ENCODE assay signal across 25 cellular contexts in genomic region chr15:49232407-49232806, GRCh38.
DNase-seq lines count a peak whose midpoint lies in the region; ATAC-seq and TF ChIP-seq lines count a peak whose summit lies in the region.
"Had no signal": no experiment of that assay in that cellular context is flagged by ENCODE, and none has a peak within 500 bp of the region (broad histone marks: within the 10 kb centered on the region; RNA-seq: fewer than 3 reads in every experiment).

No MANE protein-coding gene starts in this region.

- no peak overlapping the region for H3K4me3 ChIP-seq in GM12865 (ENCODE audit: low read depth, low read length)
- H3K4me3 ChIP-seq in smooth muscle cell: no peak overlapping the region
- H3K4me3 ChIP-seq: gastrocnemius medialis, hepatocyte, thyroid gland had no signal

- no peak overlapping the region for H3K4me2 ChIP-seq in smooth muscle cell
- H3K4me2 ChIP-seq: hepatocyte had no signal

- H3K27me3 ChIP-seq in foreskin keratinocyte: no peaks in the 10 kb centered on the region
- H3K27me3 ChIP-seq in smooth muscle cell (ENCODE audit: low read depth): no peaks in the 10 kb centered on the region
- H3K27me3 ChIP-seq: gastrocnemius medialis, hepatocyte, thyroid gland had no signal

- DNase-seq in GM12865 (ENCODE audit: low read depth) (peak; percentile 6), MV-4-11 (lab: John Stamatoyannopoulos, UW) (peak; percentile 63), hepatic stellate cell (ENCODE audit: low spot score) (no peak), foreskin keratinocyte (no peak), smooth muscle cell (lab: John Stamatoyannopoulos, UW; ENCODE audit: unreplicated experiment) (no peak)
- DNase-seq: ACHN; activated CD4-positive, alpha-beta T cell treated with anti-CD3 and anti-CD28 coated beads for 48 hours; activated gamma-delta T cell; activated T-cell treated with anti-CD3 and anti-CD28 coated beads, Interleukin-2, amount 50 U/mL, for 24 hours; Caco-2; gastrocnemius medialis; GDM1; HCEC 1CT; mesendoderm; naive B cell; NCI-H1105; NCI-H2029; NCI-H526 treated with DMSO at 0.1 percent for 48 hours; thyroid gland had no signal

- intact Hi-C loops in dendritic cell treated with granulocyte-macrophage colony-stimulating factor and Interleukin-4, amounts not matched to agents 40 ng/mL and 50 ng/mL, for 4 days (cut with micrococcal nuclease): loop anchor here (10.0 kb wide), 2 partner anchors 392 to 1082 kb away; partner anchors contain the start of genes DTWD1 and FAM227B

- peaks cover 16% of the 10 kb centered on the region for H3K79me2 ChIP-seq in smooth muscle cell (ENCODE audit: low read depth)

- H2AFZ ChIP-seq in smooth muscle cell (ENCODE audit: low read depth): no peak overlapping the region
- H2AFZ ChIP-seq: hepatocyte had no signal

- H3K27ac Mint-ChIP-seq in dendritic cell treated with granulocyte-macrophage colony-stimulating factor and Interleukin-4, amounts not matched to agents 40 ng/mL and 50 ng/mL, for 4 days: peak overlapping the region; percentile 37
- H3K27ac Mint-ChIP-seq: stimulated activated naive CD8-positive, alpha-beta T cell treated with anti-CD3 and anti-CD28 coated beads, Interleukin-15, Interleukin-2, amounts not matched to agents 100 ng/mL and 50 ng/mL, for 24 hours had no signal

- H3K4me1 Mint-ChIP-seq in dendritic cell treated with granulocyte-macrophage colony-stimulating factor and Interleukin-4, amounts not matched to agents 40 ng/mL and 50 ng/mL, for 4 days (ENCODE audit: low read depth): peaks cover 61% of the 10 kb centered on the region

- H3K4me3 Mint-ChIP-seq in dendritic cell treated with granulocyte-macrophage colony-stimulating factor and Interleukin-4, amounts not matched to agents 40 ng/mL and 50 ng/mL, for 4 days: peak overlapping the region; percentile 10
- H3K4me3 Mint-ChIP-seq: activated T-cell treated with anti-CD3 and anti-CD28 coated beads, Interleukin-2, amount 50 U/mL, for 24 hours; naive B cell; stimulated activated naive CD8-positive, alpha-beta T cell treated with anti-CD3 and anti-CD28 coated beads, Interleukin-15, Interleukin-2, amounts not matched to agents 100 ng/mL and 50 ng/mL, for 24 hours had no signal

- peaks cover 70% of the 10 kb centered on the region for H3K36me3 Mint-ChIP-seq in dendritic cell treated with granulocyte-macrophage colony-stimulating factor and Interleukin-4, amounts not matched to agents 40 ng/mL and 50 ng/mL, for 4 days (ENCODE audit: low read depth)

- no peaks in the 10 kb centered on the region for H4K20me1 ChIP-seq in smooth muscle cell (ENCODE audit: low read depth)

- peaks cover 3% of the 10 kb centered on the region for H3K9me3 ChIP-seq in smooth muscle cell (replicated peaks; ENCODE audit: low read depth)
- H3K9me3 ChIP-seq: Caco-2, gastrocnemius medialis, thyroid gland had no signal

- no peaks in the 10 kb centered on the region for H3K4me1 ChIP-seq in foreskin keratinocyte
- peaks cover 9% of the 10 kb centered on the region for H3K4me1 ChIP-seq in smooth muscle cell (ENCODE audit: low read depth)

- no peaks in the 10 kb centered on the region for H3F3A ChIP-seq in smooth muscle cell (ENCODE audit: low read depth)

- ATAC-seq in foreskin keratinocyte: no peak
- ATAC-seq in GM21825 (IDR thresholded peaks at IDR 0.05; ENCODE audit: unreplicated experiment): no peak
- ATAC-seq: gastrocnemius medialis had no signal

- TF ChIP-seq CTCF in 22Rv1 (IDR thresholded peaks at IDR 0.05) (no peak), GM12865 (IDR thresholded peaks at IDR 0.05; ENCODE audit: insufficient read depth, low read depth, low read length, missing control alignments) (no peak), foreskin keratinocyte (conservative IDR thresholded peaks at IDR 0.05) (no peak), smooth muscle cell (IDR thresholded peaks at IDR 0.05; ENCODE audit: borderline replicate concordance, insufficient read depth, poor library complexity, severe bottlenecking) (no peak)

- no peaks in the 10 kb centered on the region for H3K27me3 Mint-ChIP-seq in dendritic cell treated with granulocyte-macrophage colony-stimulating factor and Interleukin-4, amounts not matched to agents 40 ng/mL and 50 ng/mL, for 4 days
- H3K27me3 Mint-ChIP-seq: activated T-cell treated with anti-CD3 and anti-CD28 coated beads, Interleukin-2, amount 50 U/mL, for 24 hours; naive B cell; stimulated activated naive CD8-positive, alpha-beta T cell treated with anti-CD3 and anti-CD28 coated beads, Interleukin-15, Interleukin-2, amounts not matched to agents 100 ng/mL and 50 ng/mL, for 24 hours had no signal

- peaks cover 6% of the 10 kb centered on the region for H3K36me3 ChIP-seq in smooth muscle cell (ENCODE audit: low read depth)
- H3K36me3 ChIP-seq: gastrocnemius medialis, thyroid gland had no signal

- no peak overlapping the region for H3K9ac ChIP-seq in smooth muscle cell (ENCODE audit: low read depth)

- peaks cover 53% of the 10 kb centered on the region for H3K9me3 Mint-ChIP-seq in dendritic cell treated with granulocyte-macrophage colony-stimulating factor and Interleukin-4, amounts not matched to agents 40 ng/mL and 50 ng/mL, for 4 days
- H3K9me3 Mint-ChIP-seq: stimulated activated naive CD8-positive, alpha-beta T cell treated with anti-CD3 and anti-CD28 coated beads, Interleukin-15, Interleukin-2, amounts not matched to agents 100 ng/mL and 50 ng/mL, for 24 hours had no signal

- 94% methylated on average over 2 of the region's 2 CpGs for WGBS in smooth muscle cell (ENCODE audit: low lambda C conversion rate)

- H3K27ac ChIP-seq in 22Rv1: peak overlapping the region; percentile 15; the same call in 1 of the 2 replicates
- H3K27ac ChIP-seq in foreskin keratinocyte: no peak overlapping the region
- no peak overlapping the region for H3K27ac ChIP-seq in smooth muscle cell (ENCODE audit: low read depth)
- H3K27ac ChIP-seq: gastrocnemius medialis, thyroid gland, VCaP had no signal

Comparison
In these comparisons a context has a peak if more than half of its experiments do, and no peak if none do; other contexts are left out.
1. DNase-seq: peak in GM12865 (single experiment) and MV-4-11 (single experiment); none in hepatic stellate cell (single experiment), foreskin keratinocyte (0 of 2) and smooth muscle cell (single experiment).